ENCODE assay signal across 1 cellular context in genomic region chr9:15286288-15286834, GRCh38.
TF ChIP-seq lines count a peak whose summit lies in the region.

No MANE protein-coding gene starts in this region.

TF ChIP-seq in HepG2, 621 proteins besides CTCF, POLR2A, EP300 and RAD21:
- TF ChIP-seq RBM22 (optimal IDR thresholded peaks at IDR 0.05; ENCODE audit: low read length) = no peak
- TF ChIP-seq NFIB (CRISPR knock-in tag; IDR thresholded peaks at IDR 0.05; ENCODE audit: borderline replicate concordance) = no peak
- TF ChIP-seq KLF16 (CRISPR knock-in tag; IDR thresholded peaks at IDR 0.05) = no peak
- no peak for TF ChIP-seq KDM5B (CRISPR knock-in tag; IDR thresholded peaks at IDR 0.05; ENCODE audit: borderline replicate concordance)
- no peak for TF ChIP-seq MAFG (CRISPR knock-in tag; IDR thresholded peaks at IDR 0.05)
- no peak for TF ChIP-seq RORA (CRISPR knock-in tag; IDR thresholded peaks at IDR 0.05)
- TF ChIP-seq HOXA3 (CRISPR knock-in tag; IDR thresholded peaks at IDR 0.05) = no peak
- no peak for TF ChIP-seq KIAA2018 (CRISPR knock-in tag; IDR thresholded peaks at IDR 0.05; ENCODE audit: borderline replicate concordance)
